19 cellular contexts compared by ENCODE assay signal in the genomic region with DNA sequence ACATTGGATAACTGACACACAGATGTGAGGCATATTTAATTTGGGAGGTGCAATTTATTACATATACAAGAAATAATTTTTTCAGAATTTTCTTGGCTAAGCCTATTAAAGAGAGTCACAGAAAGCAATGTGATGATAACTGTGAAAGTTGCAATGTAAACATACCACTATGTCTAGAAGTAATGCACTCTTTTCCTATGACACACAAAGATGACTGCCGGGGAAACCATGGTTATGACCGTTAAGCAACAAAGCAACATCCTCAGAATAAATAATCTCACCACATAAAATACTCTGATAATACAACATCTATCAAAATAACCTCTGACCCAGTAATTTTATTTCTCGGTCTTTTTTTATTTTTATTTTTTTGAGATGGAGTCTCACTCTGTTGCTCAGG. TPM values are rescaled to one million over a fixed set of nuclear protein-coding genes. Genes with fewer than 3 reads are reported as not detected.
DNase-seq lines count a peak whose midpoint lies in the region; ATAC-seq, FAIRE-seq and TF ChIP-seq lines count a peak whose summit lies in the region.
"Had no signal": no experiment of that assay in that cellular context is flagged by ENCODE, and none has a peak within 500 bp of the region (broad histone marks: within the 10 kb centered on the region; RNA-seq: fewer than 3 reads in every experiment).

No MANE protein-coding gene starts in this region.

- H3K14ac ChIP-seq in IMR-90 (replicated peaks; ENCODE audit: low read depth, low read length) = no peak overlapping the region
- H3K14ac ChIP-seq in trophoblast cell (ENCODE audit: low read length) = no peak overlapping the region

- no peak overlapping the region for H3K27ac ChIP-seq in IMR-90 (ENCODE audit: insufficient read depth, low read length)
- H3K27ac ChIP-seq in astrocyte (ENCODE audit: low read depth, low read length) = peak overlapping the region; percentile 33
- no peak overlapping the region for H3K27ac ChIP-seq in trophoblast cell (ENCODE audit: low read depth, low read length)
- H3K27ac ChIP-seq: HL-60 had no signal

- dilution Hi-C loops in IMR-90 (cut with HindIII; ENCODE audit: low sequenced_read_pairs, unreplicated experiment) = no loop called here

- no peak for TF ChIP-seq RAD21 in IMR-90 (IDR thresholded peaks at IDR 0.05; ENCODE audit: low read length)

- no peak for FAIRE-seq in astrocyte (lab: Jason Lieb, UNC)
- FAIRE-seq: D721Med, GM12891, H1, K562 had no signal

- H3K36me3 Mint-ChIP-seq in astrocyte (ENCODE audit: low read depth, unreplicated experiment) = peaks cover 10% of the 10 kb centered on the region

- peaks cover 4% of the 10 kb centered on the region; the same call in 1 of the 2 replicates for H3K9me1 ChIP-seq in IMR-90 (ENCODE audit: insufficient read depth, low read length)

- H2AK9ac ChIP-seq in IMR-90 (replicated peaks; ENCODE audit: low read depth, low read length, poor library complexity) = no peak overlapping the region

- intact Hi-C loops in IMR-90 (cut with micrococcal nuclease) = loop anchor here (10.0 kb wide), 1 partner anchor 136 kb away; a partner anchor contains a TSS

- H3K79me1 ChIP-seq in IMR-90 (ENCODE audit: low read depth in 1 of 2, low read length in 2 of 2) (peaks cover 9 to 31% of the 10 kb centered on the region in 2 experiments; a peak in 3 of 4 replicates), trophoblast cell (ENCODE audit: low read length) (no peaks in the 10 kb centered on the region)

- peaks cover 4% of the 10 kb centered on the region for H3K4me1 Mint-ChIP-seq in astrocyte (ENCODE audit: low read depth, unreplicated experiment)
- H3K4me1 Mint-ChIP-seq: CD14-positive monocyte had no signal

- H4K91ac ChIP-seq in IMR-90 (ENCODE audit: insufficient read depth, low read depth, low read length) (no peak overlapping the region), trophoblast cell (ENCODE audit: low read depth, low read length) (no peak overlapping the region)

- H2BK5ac ChIP-seq in IMR-90 (ENCODE audit: low read depth, low read length, poor library complexity, severe bottlenecking) = no peak overlapping the region
- H2BK5ac ChIP-seq in trophoblast cell (ENCODE audit: low read depth, low read length, poor library complexity) = no peak overlapping the region

- TF ChIP-seq CTCF in IMR-90 (conservative IDR thresholded peaks at IDR 0.05; ENCODE audit: low read depth, low read length) (no peak), astrocyte (IDR thresholded peaks at IDR 0.05; ENCODE audit: insufficient read depth, low read depth, low read length) (no peak), GM10248 (IDR thresholded peaks at IDR 0.05; ENCODE audit: control extremely low read depth, extremely low read depth, low read depth, missing control alignments) (no peak)

- ATAC-seq in IMR-90 (ENCODE audit: low read depth) (peak; percentile 94), GM21381 (IDR thresholded peaks at IDR 0.05; ENCODE audit: unreplicated experiment) (no peak)
- ATAC-seq: CD8-positive, alpha-beta T cell; K562 had no signal

- DNase-seq in AG08396 (ENCODE audit: low spot score) (peak; percentile 36), IMR-90 (peak; percentile 85), astrocyte (ENCODE audit: low read depth) (no peak), trophoblast cell (peak; percentile 58 to 81), NCI-H510A treated with DMSO at 0.1 percent for 48 hours (lab: John Stamatoyannopoulos, UW) (no peak), GM10248 (ENCODE audit: extremely low spot score) (no peak)
- DNase-seq: ACHN; CD8-positive, alpha-beta T cell; COR-L47; DMS153; DMS79 treated with DMSO at 0.1 percent for 48 hours had no signal

- H3K23ac ChIP-seq in IMR-90 (ENCODE audit: low read depth, low read length) = no peak overlapping the region
- H3K23ac ChIP-seq in trophoblast cell (ENCODE audit: low read length) = no peak overlapping the region

- H4K12ac ChIP-seq in trophoblast cell (ENCODE audit: low read depth, low read length) = no peak overlapping the region

- H3K9ac ChIP-seq in IMR-90 (ENCODE audit: low read depth, low read length) = no peak overlapping the region
- no peak overlapping the region for H3K9ac ChIP-seq in astrocyte (ENCODE audit: low read length)
- H3K9ac ChIP-seq in trophoblast cell (ENCODE audit: low read length) = no peak overlapping the region

- no peak overlapping the region for H3K27ac Mint-ChIP-seq in astrocyte (ENCODE audit: unreplicated experiment)
- H3K27ac Mint-ChIP-seq: CD14-positive monocyte; CD8-positive, alpha-beta T cell had no signal

- H4K8ac ChIP-seq in IMR-90 (ENCODE audit: low read depth in 2 of 2, low read length in 2 of 2) (no peak overlapping the region), trophoblast cell (ENCODE audit: low read depth, low read length) (no peak overlapping the region)

- H3K27me3 ChIP-seq in IMR-90 (ENCODE audit: control insufficient read depth, insufficient read depth, low read length) (no peaks in the 10 kb centered on the region), astrocyte (ENCODE audit: insufficient read depth, low read length) (no peaks in the 10 kb centered on the region), trophoblast cell (ENCODE audit: insufficient read depth, low read length) (no peaks in the 10 kb centered on the region)

- in situ Hi-C loops in IMR-90 (cut with MboI; ENCODE audit: low sequenced_read_pairs) = no loop called here

- H3K56ac ChIP-seq in IMR-90 (ENCODE audit: extremely low read depth, insufficient read depth, low read length) = no peak overlapping the region

- no peak overlapping the region for H3K4me3 ChIP-seq in IMR-90 (ENCODE audit: insufficient read depth, low read depth, low read length)
- H3K4me3 ChIP-seq in astrocyte (ENCODE audit: insufficient read depth, low read depth, low read length) = no peak overlapping the region
- H3K4me3 ChIP-seq in trophoblast cell (ENCODE audit: low read depth, low read length) = no peak overlapping the region
- H3K4me3 ChIP-seq: HAP-1, K562 had no signal

- no peaks in the 10 kb centered on the region for H3K27me3 Mint-ChIP-seq in astrocyte (ENCODE audit: low read depth, unreplicated experiment)

- H3K4ac ChIP-seq in IMR-90 (ENCODE audit: low read depth, low read length) (no peak overlapping the region), trophoblast cell (ENCODE audit: low read depth, low read length) (no peak overlapping the region)

- H3K9me3 Mint-ChIP-seq in astrocyte (ENCODE audit: unreplicated experiment) = no peaks in the 10 kb centered on the region
- H3K9me3 Mint-ChIP-seq: CD14-positive monocyte; CD8-positive, alpha-beta T cell had no signal

- H4K20me1 ChIP-seq in IMR-90 (ENCODE audit: insufficient read depth, low read length) (0 out of 2 replicates have a peak, but pooled peaks cover 3% of the 10 kb centered on the region), astrocyte (ENCODE audit: insufficient read depth, low read length) (peaks cover 10% of the 10 kb centered on the region)

- no peak overlapping the region for H2AK5ac ChIP-seq in IMR-90 (ENCODE audit: low read depth, low read length)
- H2AK5ac ChIP-seq in trophoblast cell (ENCODE audit: low read length) = no peak overlapping the region

- no peak overlapping the region for H3K4me2 ChIP-seq in IMR-90 (ENCODE audit: low read depth, low read length)
- no peak overlapping the region for H3K4me2 ChIP-seq in astrocyte (ENCODE audit: low read length)
- H3K4me2 ChIP-seq in trophoblast cell (ENCODE audit: low read length) = no peak overlapping the region

- no peak overlapping the region for H2AFZ ChIP-seq in IMR-90 (replicated peaks; ENCODE audit: low read length, poor library complexity)
- no peak overlapping the region for H2AFZ ChIP-seq in astrocyte (ENCODE audit: low read depth, low read length)
- no peak overlapping the region for H2AFZ ChIP-seq in trophoblast cell (ENCODE audit: insufficient read depth, low read length, poor library complexity)

- TF ChIP-seq POLR2A in IMR-90 (IDR thresholded peaks at IDR 0.05; ENCODE audit: low read depth, low read length) = no peak

- no peak overlapping the region for H4K5ac ChIP-seq in IMR-90 (ENCODE audit: low read depth, low read length)

- WGBS in IMR-90 (ENCODE audit: extremely low coverage in 2 of 2, insufficient read length in 1 of 2), 2 experiments = 11% methylated on average over 2 of the region's 3 CpGs; no CpG with 5 or more reads in 1 of the 2 experiments
- no CpG with 5 or more reads among the region's 3 CpGs for WGBS in trophoblast cell (ENCODE audit: extremely low coverage, insufficient coverage, insufficient read length)

- CTCF ChIA-PET in IMR-90 (lab: Yijun Ruan, JAX) (no interaction called here), GM10248 (lab: Yijun Ruan, JAX) (interaction anchor here (1.9 kb wide), 1 partner anchor 16 kb away, joined by 6 read pairs; no protein-coding TSS in a partner anchor)

- H2BK15ac ChIP-seq in IMR-90 (ENCODE audit: low read depth, low read length) = no peak overlapping the region

- no peaks in the 10 kb centered on the region for H3K79me2 ChIP-seq in astrocyte (ENCODE audit: insufficient read depth, low read length)
- no peaks in the 10 kb centered on the region for H3K79me2 ChIP-seq in trophoblast cell (ENCODE audit: control insufficient read depth, insufficient read depth, low read length, poor library complexity)

- no peak overlapping the region for H3K4me3 Mint-ChIP-seq in astrocyte (ENCODE audit: unreplicated experiment)
- H3K4me3 Mint-ChIP-seq: CD14-positive monocyte; CD8-positive, alpha-beta T cell had no signal

- no peak overlapping the region for H2BK20ac ChIP-seq in IMR-90 (ENCODE audit: low read depth, low read length)

- no peak overlapping the region for H2BK12ac ChIP-seq in trophoblast cell (ENCODE audit: low read length)

- H2BK120ac ChIP-seq in IMR-90 (ENCODE audit: low read depth, low read length) (no peak overlapping the region), trophoblast cell (ENCODE audit: insufficient read depth, low read length, poor library complexity) (no peak overlapping the region)

- POLR2A ChIA-PET in IMR-90 (lab: Charles Lee; ENCODE audit: unreplicated experiment) = no interaction called here
- POLR2A ChIA-PET in GM10248 (lab: Yijun Ruan, JAX) = no interaction called here

- H3K36me3 ChIP-seq in IMR-90 (ENCODE audit: control insufficient read depth, insufficient read depth, low read length) (peaks cover 20% of the 10 kb centered on the region), astrocyte (ENCODE audit: insufficient read depth, low read length) (peaks cover 18% of the 10 kb centered on the region), trophoblast cell (ENCODE audit: control insufficient read depth in 1 of 2, insufficient read depth in 2 of 2, low read length in 2 of 2) (peaks cover 15 to 18% of the 10 kb centered on the region in 2 experiments)

- H3K4me1 ChIP-seq in IMR-90 (ENCODE audit: control insufficient read depth, insufficient read depth, low read length) = peaks cover 3% of the 10 kb centered on the region; the same call in 1 of the 2 replicates
- no peaks in the 10 kb centered on the region for H3K4me1 ChIP-seq in astrocyte (ENCODE audit: insufficient read depth, low read length)
- no peaks in the 10 kb centered on the region for H3K4me1 ChIP-seq in trophoblast cell (ENCODE audit: control insufficient read depth in 1 of 2, insufficient read depth in 2 of 2, low read length in 2 of 2)

- H3K18ac ChIP-seq in IMR-90 (ENCODE audit: low read depth, low read length) (no peak overlapping the region), trophoblast cell (ENCODE audit: low read length) (no peak overlapping the region)

- BruUV-seq in IMR-90 (replicated peaks; lab: Mats Ljungman, UMichigan) = no TSS peak

- H3K9me3 ChIP-seq in IMR-90 (ENCODE audit: control insufficient read depth, insufficient read depth, low read length) (no peaks in the 10 kb centered on the region), astrocyte (ENCODE audit: insufficient read depth, low read depth, low read length) (no peaks in the 10 kb centered on the region), trophoblast cell (ENCODE audit: insufficient read depth, low read depth, low read length) (no peaks in the 10 kb centered on the region)
- H3K9me3 ChIP-seq: HAP-1 had no signal

RNA-seq across cellular contexts. Expression of a gene that starts 10.5 kb away (rescaled TPM):
- total RNA-seq in IMR-90 (2012; rRNA removed) (3.9 and 4.8 TPM in 2 replicates), astrocyte (2.5 and 3.8 TPM in 2 replicates)
- polyA plus RNA-seq in IMR-90 (2012; rRNA removed) = 4.3 and 4.7 TPM in 2 replicates
- polyA plus RNA-seq in IMR-90 (2012; cell fraction: cytosol; rRNA removed) = 1.5 and 2.8 TPM in 2 replicates
- polyA plus RNA-seq in IMR-90 (2012; cell fraction: nucleus; rRNA removed; ENCODE audit: low replicate concordance) = 30.2 and 57.3 TPM in 2 replicates
- 0.69 and 1.00 TPM in 2 replicates for polyA plus RNA-seq in trophoblast cell (2013)

RNA-seq across cellular contexts. Expression of a gene that starts 35.1 kb away (rescaled TPM):
- total RNA-seq in IMR-90 (2012; rRNA removed) (29.2 and 34.4 TPM in 2 replicates), astrocyte (33.3 and 36.2 TPM in 2 replicates)
- polyA plus RNA-seq in IMR-90 (2012; rRNA removed) = 38.6 and 48.6 TPM in 2 replicates
- polyA plus RNA-seq in IMR-90 (2012; cell fraction: cytosol; rRNA removed) = 29.6 and 34.4 TPM in 2 replicates
- 40.4 and 135 TPM in 2 replicates for polyA plus RNA-seq in IMR-90 (2012; cell fraction: nucleus; rRNA removed; ENCODE audit: low replicate concordance)
- polyA plus RNA-seq in trophoblast cell (2013) = 24.2 and 25.4 TPM in 2 replicates

RNA-seq across cellular contexts. Expression of a gene that starts 53.4 kb away (rescaled TPM):
- total RNA-seq in IMR-90 (2012; rRNA removed) (0.90 and 1.4 TPM in 2 replicates), astrocyte (32.8 and 34.6 TPM in 2 replicates)
- 12.1 and 19.9 TPM in 2 replicates for polyA plus RNA-seq in IMR-90 (2012; rRNA removed)
- polyA plus RNA-seq in IMR-90 (2012; cell fraction: cytosol; rRNA removed) = 11.6 and 33.1 TPM in 2 replicates
- polyA plus RNA-seq in IMR-90 (2012; cell fraction: nucleus; rRNA removed; ENCODE audit: low replicate concordance) = 14.2 and 21.7 TPM in 2 replicates
- polyA plus RNA-seq in trophoblast cell (2013) = 277 and 287 TPM in 2 replicates

Comparison
In these comparisons a context has a peak if more than half of its experiments do, and no peak if none do; other contexts are left out.
1. DNase-seq: peak in AG08396 (single experiment), IMR-90 (single experiment) and trophoblast cell (2 of 2); none in astrocyte (single experiment), NCI-H510A treated with DMSO at 0.1 percent for 48 hours (single experiment) and GM10248 (single experiment).
2. RNA of a gene that starts 53.4 kb away (total RNA-seq): 32.8 to 34.6 TPM in astrocyte; 0.90 to 1.4 TPM in IMR-90; every median in the first group is over 10 times any median in the second.